In genomic region chr4:110087116-110087708, GRCh38 we compare ENCODE assay signal across 8 cellular contexts.
DNase-seq lines count a peak whose midpoint lies in the region; ATAC-seq and TF ChIP-seq lines count a peak whose summit lies in the region.

No MANE protein-coding gene starts in this region.

- no peak overlapping the region for H2AFZ ChIP-seq in HCT116 (ENCODE audit: low read depth, low read length, poor library complexity, severe bottlenecking)

- peak; percentile 14; the same call in 1 of the 2 replicates for TF ChIP-seq RAD21 in HCT116 (IDR thresholded peaks at IDR 0.05; ENCODE audit: low read depth)

- TF ChIP-seq CTCF in AG09309 (IDR thresholded peaks at IDR 0.05; ENCODE audit: control insufficient read depth, insufficient read depth, low read depth, low read length, missing control alignments) (no peak), HCT116 (IDR thresholded peaks at IDR 0.05 in 2 of 3, conservative IDR thresholded peaks at IDR 0.05 in 1 of 3; ENCODE audit: borderline replicate concordance in 1 of 3, insufficient read depth in 1 of 3, low read depth in 2 of 3, low read length in 2 of 3) (no peak), RWPE1 (conservative IDR thresholded peaks at IDR 0.05; ENCODE audit: low read depth) (no peak)

- DNase-seq in AG09309 (ENCODE audit: low read depth) (peak; percentile 80), HCT116 (ENCODE audit: low read depth, low spot score) (peak; percentile 51), RWPE1 (ENCODE audit: low spot score) (peak; percentile 64), glomerular endothelial cell (ENCODE audit: extremely low read depth, low read depth, low spot score) (peak; percentile 88), OCI-M2 (lab: John Stamatoyannopoulos, UW; ENCODE audit: unreplicated experiment) (no peak), SIG-M5 (lab: John Stamatoyannopoulos, UW) (no peak), D341Med (ENCODE audit: low spot score) (no peak)

- no peaks in the 10 kb centered on the region for H3K27me3 ChIP-seq in HCT116 (ENCODE audit: insufficient read depth, low read length)

- no peak for TF ChIP-seq POLR2A in HCT116 (IDR thresholded peaks at IDR 0.05; ENCODE audit: borderline replicate concordance, extremely low read depth, insufficient read depth, insufficient read length)

- no peaks in the 10 kb centered on the region for H3K79me2 ChIP-seq in HCT116 (ENCODE audit: insufficient read depth, low read length)

- intact Hi-C loops in HCT116 (cut with micrococcal nuclease) = loop anchor here (2.0 to 5.0 kb wide), 2 partner anchors 75 to 108 kb away; no protein-coding TSS in a partner anchor

- no peaks in the 10 kb centered on the region for H4K20me1 ChIP-seq in HCT116 (ENCODE audit: insufficient read depth)

- no peaks in the 10 kb centered on the region for H3K9me3 ChIP-seq in HCT116 (ENCODE audit: control insufficient read depth in 1 of 2, insufficient read depth in 1 of 2, low read depth in 1 of 2, low read length in 2 of 2)

- H3K4me2 ChIP-seq in HCT116 (ENCODE audit: low read length) = peak overlapping the region; percentile 18; the same call in 1 of the 2 replicates

- peaks cover 46 to 71% of the 10 kb centered on the region in 2 experiments for H3K4me1 ChIP-seq in HCT116 (ENCODE audit: control insufficient read depth in 1 of 2, insufficient read depth in 2 of 2, low read length in 2 of 2)

- RAD21 ChIA-PET in HCT116 (lab: Charles Lee; ENCODE audit: low non-redundant PET in 1 of 2, low total read pairs in 2 of 2, uncharacterized antibody in 2 of 2, unreplicated experiment in 2 of 2) = no interaction called here

- no peak overlapping the region for H3K9ac ChIP-seq in HCT116 (ENCODE audit: low read length)

- peak overlapping the region; percentile 49; the same call in 1 of the 2 replicates for H3K27ac ChIP-seq in HCT116 (ENCODE audit: low read depth, low read length)
- no peak overlapping the region for H3K27ac ChIP-seq in RWPE1

- ATAC-seq in HCT116 (no peak), HG02938 (IDR thresholded peaks at IDR 0.05; ENCODE audit: unreplicated experiment) (no peak)

- no peaks in the 10 kb centered on the region for H3K9me2 ChIP-seq in HCT116 (ENCODE audit: insufficient read depth)

- POLR2A ChIA-PET in HCT116 (lab: Charles Lee) (interaction anchor here (1.0 kb wide), 1 partner anchor 9 kb away, joined by 3 read pairs; no protein-coding TSS in a partner anchor), RWPE1 (lab: Yijun Ruan, JAX; ENCODE audit: low non-redundant PET) (no interaction called here)

- no peaks in the 10 kb centered on the region for H3K36me3 ChIP-seq in HCT116 (ENCODE audit: control insufficient read depth in 1 of 2, insufficient read depth in 2 of 2, low read length in 2 of 2)

- BruUV-seq in HCT116 (replicated peaks; lab: Mats Ljungman, UMichigan) = no TSS peak

- H3K4me3 ChIP-seq in AG09309 (ENCODE audit: control insufficient read depth, low read depth, low read length) = no peak overlapping the region
- no peak overlapping the region for H3K4me3 ChIP-seq in HCT116 (replicated peaks in 1 of 2; ENCODE audit: low read depth in 1 of 2, low read length in 2 of 2)

- CTCF ChIA-PET in HCT116 (lab: Charles Lee) = no interaction called here
- CTCF ChIA-PET in RWPE1 (lab: Yijun Ruan, JAX) = interaction anchor here (0.5 kb wide), 1 partner anchor 38 kb away, joined by 4 read pairs; no protein-coding TSS in a partner anchor

TF ChIP-seq in HCT116, 20 proteins besides CTCF, POLR2A, EP300 and RAD21:
- TF ChIP-seq CEBPB (IDR thresholded peaks at IDR 0.05; ENCODE audit: low read depth) = peak; percentile 42; the same call in 1 of the 2 replicates
- TF ChIP-seq EZH2phosphoT487 (IDR thresholded peaks at IDR 0.05; ENCODE audit: borderline replicate concordance) = no peak
- TF ChIP-seq, protein P1, sequence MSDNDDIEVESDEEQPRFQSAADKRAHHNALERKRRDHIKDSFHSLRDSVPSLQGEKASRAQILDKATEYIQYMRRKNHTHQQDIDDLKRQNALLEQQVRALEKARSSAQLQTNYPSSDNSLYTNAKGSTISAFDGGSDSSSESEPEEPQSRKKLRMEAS (IDR thresholded peaks at IDR 0.05) = no peak
- TF ChIP-seq, protein P2, sequence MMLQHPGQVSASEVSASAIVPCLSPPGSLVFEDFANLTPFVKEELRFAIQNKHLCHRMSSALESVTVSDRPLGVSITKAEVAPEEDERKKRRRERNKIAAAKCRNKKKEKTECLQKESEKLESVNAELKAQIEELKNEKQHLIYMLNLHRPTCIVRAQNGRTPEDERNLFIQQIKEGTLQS (IDR thresholded peaks at IDR 0.05) = no peak
- TF ChIP-seq POLR2AphosphoS5 (IDR thresholded peaks at IDR 0.05; ENCODE audit: low read depth, low read length) = peak; percentile 43; the same call in 1 of the 2 replicates
- no peak for TF ChIP-seq ZNF274 (IDR thresholded peaks at IDR 0.05; ENCODE audit: low read depth, low read length)
- TF ChIP-seq SP1 (IDR thresholded peaks at IDR 0.05; ENCODE audit: low read depth) = peak; percentile 44; the same call in 1 of the 2 replicates
- peak; percentile 75 for TF ChIP-seq FOSL1 (IDR thresholded peaks at IDR 0.05; ENCODE audit: low read depth)
- TF ChIP-seq CBX3 (IDR thresholded peaks at IDR 0.05; ENCODE audit: low read depth) = no peak
- TF ChIP-seq SIN3A (IDR thresholded peaks at IDR 0.05; ENCODE audit: low read depth) = peak; percentile 38; the same call in 1 of the 2 replicates
- no peak for TF ChIP-seq ZFX (IDR thresholded peaks at IDR 0.05)
- TF ChIP-seq JUND (IDR thresholded peaks at IDR 0.05) = peak; percentile 59
- peak; percentile 51; the same call in 1 of the 2 replicates for TF ChIP-seq EGR1 (IDR thresholded peaks at IDR 0.05; ENCODE audit: low read depth)

Comparison
In these comparisons a context has a peak if more than half of its experiments do, and no peak if none do; other contexts are left out.
1. DNase-seq: peak in AG09309 (single experiment), HCT116 (single experiment), RWPE1 (single experiment) and glomerular endothelial cell (single experiment); none in OCI-M2 (single experiment), SIG-M5 (single experiment) and D341Med (single experiment).